In the genomic region with DNA sequence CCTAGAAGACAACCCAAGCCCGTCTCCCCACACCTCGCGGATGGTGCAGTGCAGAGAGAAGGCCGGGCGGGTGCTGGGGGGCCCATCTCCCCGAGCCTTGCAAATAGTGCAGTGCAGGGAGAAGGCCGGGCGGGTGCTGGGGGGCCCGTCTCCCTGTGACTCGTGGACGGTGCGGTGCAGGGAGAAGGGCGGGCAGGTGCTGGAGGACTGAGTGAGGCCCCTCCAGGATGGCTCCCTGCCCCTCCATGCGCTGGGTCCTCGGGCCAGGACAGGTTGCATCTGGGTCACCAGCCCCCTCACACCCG, we compare ENCODE assay signal across 4 cellular contexts.
TF ChIP-seq lines count a peak whose summit lies in the region.

No MANE protein-coding gene starts in this region.

TF ChIP-seq in A549, 52 proteins besides CTCF, POLR2A, EP300 and RAD21:
- TF ChIP-seq JUN (IDR thresholded peaks at IDR 0.05) (no peak), CHD4 (IDR thresholded peaks at IDR 0.05; ENCODE audit: borderline replicate concordance) (no peak), PHF8 (IDR thresholded peaks at IDR 0.05; ENCODE audit: borderline replicate concordance, low read depth) (no peak), FOXS1 (CRISPR knock-in tag; IDR thresholded peaks at IDR 0.05) (no peak), RNF2 (IDR thresholded peaks at IDR 0.05; ENCODE audit: borderline replicate concordance, low read depth) (no peak)
- TF ChIP-seq, protein P1, sequence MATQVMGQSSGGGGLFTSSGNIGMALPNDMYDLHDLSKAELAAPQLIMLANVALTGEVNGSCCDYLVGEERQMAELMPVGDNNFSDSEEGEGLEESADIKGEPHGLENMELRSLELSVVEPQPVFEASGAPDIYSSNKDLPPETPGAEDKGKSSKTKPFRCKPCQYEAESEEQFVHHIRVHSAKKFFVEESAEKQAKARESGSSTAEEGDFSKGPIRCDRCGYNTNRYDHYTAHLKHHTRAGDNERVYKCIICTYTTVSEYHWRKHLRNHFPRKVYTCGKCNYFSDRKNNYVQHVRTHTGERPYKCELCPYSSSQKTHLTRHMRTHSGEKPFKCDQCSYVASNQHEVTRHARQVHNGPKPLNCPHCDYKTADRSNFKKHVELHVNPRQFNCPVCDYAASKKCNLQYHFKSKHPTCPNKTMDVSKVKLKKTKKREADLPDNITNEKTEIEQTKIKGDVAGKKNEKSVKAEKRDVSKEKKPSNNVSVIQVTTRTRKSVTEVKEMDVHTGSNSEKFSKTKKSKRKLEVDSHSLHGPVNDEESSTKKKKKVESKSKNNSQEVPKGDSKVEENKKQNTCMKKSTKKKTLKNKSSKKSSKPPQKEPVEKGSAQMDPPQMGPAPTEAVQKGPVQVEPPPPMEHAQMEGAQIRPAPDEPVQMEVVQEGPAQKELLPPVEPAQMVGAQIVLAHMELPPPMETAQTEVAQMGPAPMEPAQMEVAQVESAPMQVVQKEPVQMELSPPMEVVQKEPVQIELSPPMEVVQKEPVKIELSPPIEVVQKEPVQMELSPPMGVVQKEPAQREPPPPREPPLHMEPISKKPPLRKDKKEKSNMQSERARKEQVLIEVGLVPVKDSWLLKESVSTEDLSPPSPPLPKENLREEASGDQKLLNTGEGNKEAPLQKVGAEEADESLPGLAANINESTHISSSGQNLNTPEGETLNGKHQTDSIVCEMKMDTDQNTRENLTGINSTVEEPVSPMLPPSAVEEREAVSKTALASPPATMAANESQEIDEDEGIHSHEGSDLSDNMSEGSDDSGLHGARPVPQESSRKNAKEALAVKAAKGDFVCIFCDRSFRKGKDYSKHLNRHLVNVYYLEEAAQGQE (IDR thresholded peaks at IDR 0.05), result no peak
- TF ChIP-seq, protein P2, sequence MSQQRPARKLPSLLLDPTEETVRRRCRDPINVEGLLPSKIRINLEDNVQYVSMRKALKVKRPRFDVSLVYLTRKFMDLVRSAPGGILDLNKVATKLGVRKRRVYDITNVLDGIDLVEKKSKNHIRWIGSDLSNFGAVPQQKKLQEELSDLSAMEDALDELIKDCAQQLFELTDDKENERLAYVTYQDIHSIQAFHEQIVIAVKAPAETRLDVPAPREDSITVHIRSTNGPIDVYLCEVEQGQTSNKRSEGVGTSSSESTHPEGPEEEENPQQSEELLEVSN (IDR thresholded peaks at IDR 0.05; ENCODE audit: borderline replicate concordance, low read depth), result no peak

TF ChIP-seq in H1, 55 proteins besides CTCF, POLR2A, EP300 and RAD21:
- no peak for TF ChIP-seq KDM1A (IDR thresholded peaks at IDR 0.05; ENCODE audit: borderline replicate concordance, low read length)
- no peak for TF ChIP-seq JUND (IDR thresholded peaks at IDR 0.05; ENCODE audit: low read length)
- TF ChIP-seq CBX8 (IDR thresholded peaks at IDR 0.05; ENCODE audit: borderline replicate concordance, low read depth, low read length), result no peak
- TF ChIP-seq, protein P3, sequence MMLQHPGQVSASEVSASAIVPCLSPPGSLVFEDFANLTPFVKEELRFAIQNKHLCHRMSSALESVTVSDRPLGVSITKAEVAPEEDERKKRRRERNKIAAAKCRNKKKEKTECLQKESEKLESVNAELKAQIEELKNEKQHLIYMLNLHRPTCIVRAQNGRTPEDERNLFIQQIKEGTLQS (IDR thresholded peaks at IDR 0.05; ENCODE audit: insufficient read depth, low read depth, low read length), result no peak
- TF ChIP-seq, protein P4, sequence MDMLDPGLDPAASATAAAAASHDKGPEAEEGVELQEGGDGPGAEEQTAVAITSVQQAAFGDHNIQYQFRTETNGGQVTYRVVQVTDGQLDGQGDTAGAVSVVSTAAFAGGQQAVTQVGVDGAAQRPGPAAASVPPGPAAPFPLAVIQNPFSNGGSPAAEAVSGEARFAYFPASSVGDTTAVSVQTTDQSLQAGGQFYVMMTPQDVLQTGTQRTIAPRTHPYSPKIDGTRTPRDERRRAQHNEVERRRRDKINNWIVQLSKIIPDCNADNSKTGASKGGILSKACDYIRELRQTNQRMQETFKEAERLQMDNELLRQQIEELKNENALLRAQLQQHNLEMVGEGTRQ (IDR thresholded peaks at IDR 0.05; ENCODE audit: low read length), result no peak
- no peak for TF ChIP-seq GABPA (IDR thresholded peaks at IDR 0.05; ENCODE audit: borderline replicate concordance, insufficient read depth, low read length)
- TF ChIP-seq RXRA (IDR thresholded peaks at IDR 0.05; ENCODE audit: insufficient read depth, low read depth, low read length), result no peak
- TF ChIP-seq HDAC2 (IDR thresholded peaks at IDR 0.05; ENCODE audit: borderline replicate concordance in 1 of 2, low read depth in 2 of 2, low read length in 2 of 2), result no peak
- TF ChIP-seq SUZ12 (IDR thresholded peaks at IDR 0.05; ENCODE audit: low read length), result no peak
- TF ChIP-seq, protein P2 (IDR thresholded peaks at IDR 0.05), result no peak
- TF ChIP-seq CHD2 (IDR thresholded peaks at IDR 0.05; ENCODE audit: low read length), result no peak
- no peak for TF ChIP-seq BACH1 (IDR thresholded peaks at IDR 0.05; ENCODE audit: low read length)
- no peak for TF ChIP-seq SIRT6 (IDR thresholded peaks at IDR 0.05; ENCODE audit: low read length)

TF ChIP-seq in WTC11, 78 proteins besides CTCF, POLR2A, EP300 and RAD21 (continues in another document):
- TF ChIP-seq, protein P5, sequence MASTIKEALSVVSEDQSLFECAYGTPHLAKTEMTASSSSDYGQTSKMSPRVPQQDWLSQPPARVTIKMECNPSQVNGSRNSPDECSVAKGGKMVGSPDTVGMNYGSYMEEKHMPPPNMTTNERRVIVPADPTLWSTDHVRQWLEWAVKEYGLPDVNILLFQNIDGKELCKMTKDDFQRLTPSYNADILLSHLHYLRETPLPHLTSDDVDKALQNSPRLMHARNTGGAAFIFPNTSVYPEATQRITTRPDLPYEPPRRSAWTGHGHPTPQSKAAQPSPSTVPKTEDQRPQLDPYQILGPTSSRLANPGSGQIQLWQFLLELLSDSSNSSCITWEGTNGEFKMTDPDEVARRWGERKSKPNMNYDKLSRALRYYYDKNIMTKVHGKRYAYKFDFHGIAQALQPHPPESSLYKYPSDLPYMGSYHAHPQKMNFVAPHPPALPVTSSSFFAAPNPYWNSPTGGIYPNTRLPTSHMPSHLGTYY (CRISPR knock-in tag; IDR thresholded peaks at IDR 0.05), result no peak
- TF ChIP-seq, protein P4 (CRISPR knock-in tag; IDR thresholded peaks at IDR 0.05), result no peak
- TF ChIP-seq NR1H2 (CRISPR knock-in tag; IDR thresholded peaks at IDR 0.05) (no peak), SMAD3 (CRISPR knock-in tag; IDR thresholded peaks at IDR 0.05; ENCODE audit: borderline replicate concordance) (no peak), CBFB (CRISPR knock-in tag; IDR thresholded peaks at IDR 0.05; ENCODE audit: low read depth) (no peak), CREB1 (CRISPR knock-in tag; IDR thresholded peaks at IDR 0.05) (no peak), TP53 (CRISPR knock-in tag; IDR thresholded peaks at IDR 0.05) (no peak), NFYB (CRISPR knock-in tag; conservative IDR thresholded peaks at IDR 0.05; ENCODE audit: low read depth) (no peak), NFATC4 (CRISPR knock-in tag; IDR thresholded peaks at IDR 0.05) (no peak)
- TF ChIP-seq, protein P6, sequence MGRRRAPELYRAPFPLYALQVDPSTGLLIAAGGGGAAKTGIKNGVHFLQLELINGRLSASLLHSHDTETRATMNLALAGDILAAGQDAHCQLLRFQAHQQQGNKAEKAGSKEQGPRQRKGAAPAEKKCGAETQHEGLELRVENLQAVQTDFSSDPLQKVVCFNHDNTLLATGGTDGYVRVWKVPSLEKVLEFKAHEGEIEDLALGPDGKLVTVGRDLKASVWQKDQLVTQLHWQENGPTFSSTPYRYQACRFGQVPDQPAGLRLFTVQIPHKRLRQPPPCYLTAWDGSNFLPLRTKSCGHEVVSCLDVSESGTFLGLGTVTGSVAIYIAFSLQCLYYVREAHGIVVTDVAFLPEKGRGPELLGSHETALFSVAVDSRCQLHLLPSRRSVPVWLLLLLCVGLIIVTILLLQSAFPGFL (CRISPR knock-in tag; IDR thresholded peaks at IDR 0.05; ENCODE audit: borderline replicate concordance), result no peak
- TF ChIP-seq, protein P7, sequence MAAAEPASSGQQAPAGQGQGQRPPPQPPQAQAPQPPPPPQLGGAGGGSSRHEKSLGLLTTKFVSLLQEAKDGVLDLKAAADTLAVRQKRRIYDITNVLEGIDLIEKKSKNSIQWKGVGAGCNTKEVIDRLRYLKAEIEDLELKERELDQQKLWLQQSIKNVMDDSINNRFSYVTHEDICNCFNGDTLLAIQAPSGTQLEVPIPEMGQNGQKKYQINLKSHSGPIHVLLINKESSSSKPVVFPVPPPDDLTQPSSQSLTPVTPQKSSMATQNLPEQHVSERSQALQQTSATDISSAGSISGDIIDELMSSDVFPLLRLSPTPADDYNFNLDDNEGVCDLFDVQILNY (CRISPR knock-in tag; IDR thresholded peaks at IDR 0.05), result no peak

TF ChIP-seq in GM23338, 12 proteins besides CTCF, POLR2A, EP300 and RAD21:
- no peak for TF ChIP-seq POLR2AphosphoS5 (IDR thresholded peaks at IDR 0.05; ENCODE audit: low read depth)
